Comparison of ENCODE assay signal across 26 cellular contexts in the genomic region with DNA sequence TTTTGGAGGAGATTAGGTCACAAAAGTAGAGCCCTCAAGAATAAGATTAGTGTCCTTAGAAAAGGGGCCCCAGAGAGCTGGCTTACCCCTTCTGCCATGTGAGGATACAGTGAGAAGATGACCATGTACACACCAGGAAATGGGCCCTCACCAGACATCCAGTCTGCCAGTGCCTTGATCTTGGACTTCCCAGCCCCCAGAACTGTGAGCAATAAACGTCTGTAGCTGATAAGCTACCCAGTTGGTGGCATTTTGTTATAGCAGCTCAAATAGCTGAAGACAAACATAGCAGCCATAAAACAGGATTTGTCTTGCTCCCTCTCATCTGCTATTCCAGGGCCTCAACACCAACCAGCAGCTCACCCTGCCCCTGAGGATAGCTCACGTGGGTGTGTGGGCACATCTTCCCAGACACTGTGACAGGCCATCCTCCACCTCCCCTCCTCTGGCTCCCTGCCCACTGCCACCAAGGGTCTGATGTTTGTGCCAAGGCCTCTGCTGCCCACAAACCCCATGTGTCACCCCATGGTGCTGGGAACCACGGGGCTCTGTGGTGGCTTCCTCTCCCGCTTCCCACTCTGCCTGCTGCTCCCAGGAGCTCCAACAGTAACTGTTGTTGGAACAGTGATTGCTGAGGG.
DNase-seq lines count a peak whose midpoint lies in the region; ATAC-seq and TF ChIP-seq lines count a peak whose summit lies in the region.
"Had no signal": no experiment of that assay in that cellular context is flagged by ENCODE, and none has a peak within 500 bp of the region (broad histone marks: within the 10 kb centered on the region; RNA-seq: fewer than 3 reads in every experiment).

No MANE protein-coding gene starts in this region.

- 79% methylated on average over 4 of the region's 4 CpGs for WGBS in prostate gland

- peaks cover 2% of the 10 kb centered on the region for H3K27me3 ChIP-seq in AG04450 (ENCODE audit: control insufficient read depth, insufficient read depth, low read length)
- no peaks in the 10 kb centered on the region for H3K27me3 ChIP-seq in osteoblast (ENCODE audit: insufficient read depth, low read length)
- H3K27me3 ChIP-seq in prostate gland (replicated peaks; ENCODE audit: insufficient read depth), result no peaks in the 10 kb centered on the region
- H3K27me3 ChIP-seq: BLaER1 treated with 17β-estradiol and CSF1 and Interleukin-3, amounts not matched to agents 10 nM and 100 nM had no signal

- POLR2A ChIA-PET in AG04450 (lab: Yijun Ruan, JAX), result no interaction called here

- H3K4me1 ChIP-seq in osteoblast (ENCODE audit: insufficient read depth, low read length), result no peaks in the 10 kb centered on the region
- no peaks in the 10 kb centered on the region for H3K4me1 ChIP-seq in prostate gland (replicated peaks)
- H3K4me1 ChIP-seq: BLaER1 treated with 17β-estradiol and CSF1 and Interleukin-3, amounts not matched to agents 10 nM and 100 nM had no signal

- H3K27me3 Mint-ChIP-seq in CD14-positive monocyte (ENCODE audit: low read depth in 3 of 3), result peaks cover 2 to 6% (median 3%) of the 10 kb centered on the region in 3 donors
- H3K27me3 Mint-ChIP-seq: CD4-positive, alpha-beta memory T cell had no signal

- H3K36me3 ChIP-seq in osteoblast (ENCODE audit: insufficient read depth, low read length) (no peaks in the 10 kb centered on the region), prostate gland (no peaks in the 10 kb centered on the region)
- H3K36me3 ChIP-seq: BLaER1 treated with 17β-estradiol and CSF1 and Interleukin-3, amounts not matched to agents 10 nM and 100 nM had no signal

- CTCF ChIA-PET in AG04450 (lab: Charles Lee), result no interaction called here

- H4K20me1 ChIP-seq in osteoblast (ENCODE audit: insufficient read depth, low read length), result no peaks in the 10 kb centered on the region
- H4K20me1 ChIP-seq: BLaER1 treated with 17β-estradiol and CSF1 and Interleukin-3, amounts not matched to agents 10 nM and 100 nM had no signal

- H3K27ac ChIP-seq in AG04450 (ENCODE audit: low read depth, low read length), result peak overlapping the region; percentile 11
- H3K27ac ChIP-seq in osteoblast (ENCODE audit: low read depth, low read length), result no peak overlapping the region
- H3K27ac ChIP-seq in prostate gland, result no peak overlapping the region
- H3K27ac ChIP-seq: BLaER1 treated with 17β-estradiol and CSF1 and Interleukin-3, amounts not matched to agents 10 nM and 100 nM; C4-2B had no signal

- H2AFZ ChIP-seq in osteoblast (ENCODE audit: low read length), result no peak overlapping the region

- no peak overlapping the region for H3K27ac Mint-ChIP-seq in CD14-positive monocyte
- H3K27ac Mint-ChIP-seq: B cell; CD4-positive, alpha-beta memory T cell had no signal

- H3K36me3 Mint-ChIP-seq in CD14-positive monocyte, result no peaks in the 10 kb centered on the region
- H3K36me3 Mint-ChIP-seq: CD4-positive, alpha-beta memory T cell; CD4-positive, CD25-positive, alpha-beta regulatory T cell had no signal

- H3K4me3 Mint-ChIP-seq in CD14-positive monocyte, result peak overlapping the region in 1 of 2 donors; percentile 32
- H3K4me3 Mint-ChIP-seq: B cell; CD4-positive, alpha-beta memory T cell; CD4-positive, CD25-positive, alpha-beta regulatory T cell; CD8-positive, alpha-beta memory T cell had no signal

- peaks cover 13% of the 10 kb centered on the region for H3K4me1 Mint-ChIP-seq in CD14-positive monocyte
- H3K4me1 Mint-ChIP-seq: B cell; CD4-positive, alpha-beta memory T cell; CD4-positive, CD25-positive, alpha-beta regulatory T cell; CD8-positive, alpha-beta memory T cell had no signal

- ATAC-seq in GM21529 (IDR thresholded peaks at IDR 0.05; ENCODE audit: unreplicated experiment), result no peak
- no peak for ATAC-seq in HG03521 (IDR thresholded peaks at IDR 0.05; ENCODE audit: unreplicated experiment)
- ATAC-seq: GM12878 had no signal

- H3K9me3 ChIP-seq in AG04450 (ENCODE audit: control insufficient read depth, insufficient read depth, low read length) (peaks cover 9% of the 10 kb centered on the region), osteoblast (ENCODE audit: low read depth, low read length) (no peaks in the 10 kb centered on the region), prostate gland (no peaks in the 10 kb centered on the region)

- H3K4me3 ChIP-seq in AG04450 (ENCODE audit: low read depth, low read length), result no peak overlapping the region
- H3K4me3 ChIP-seq in osteoblast (ENCODE audit: insufficient read depth, low read length), result no peak overlapping the region
- H3K4me3 ChIP-seq in prostate gland, result no peak overlapping the region
- H3K4me3 ChIP-seq: BLaER1 treated with 17β-estradiol and CSF1 and Interleukin-3, amounts not matched to agents 10 nM and 100 nM; GM12878 had no signal

- no peak overlapping the region for H3K4me2 ChIP-seq in osteoblast (ENCODE audit: insufficient read depth, low read length)
- H3K4me2 ChIP-seq: BLaER1 treated with 17β-estradiol and CSF1 and Interleukin-3, amounts not matched to agents 10 nM and 100 nM had no signal

- peaks cover 6 to 15% (median 11%) of the 10 kb centered on the region in 7 donors for H3K9me3 Mint-ChIP-seq in CD14-positive monocyte

- no peaks in the 10 kb centered on the region for H3K79me2 ChIP-seq in osteoblast (ENCODE audit: insufficient read depth, low read length)

- DNase-seq in AG04450 (ENCODE audit: low read depth, low spot score), result no peak
- DNase-seq in CD14-positive monocyte (ENCODE audit: low spot score), result peak; percentile 17
- peak; percentile 34 for DNase-seq in myocyte (ENCODE audit: low read depth)
- DNase-seq in osteoblast (ENCODE audit: insufficient read length, low spot score, missing footprints), result peak; percentile 17
- DNase-seq in prostate gland (ENCODE audit: low spot score), result no peak
- DNase-seq in activated CD4-positive, CD25-positive, alpha-beta regulatory T cell (lab: John Stamatoyannopoulos, UW), result no peak
- DNase-seq: 8988T; ACHN; AML-193; CD4-positive, alpha-beta memory T cell; CD4-positive, CD25-positive, alpha-beta regulatory T cell; CD8-positive, alpha-beta memory T cell; COR-L47; DMS 273 treated with DMSO at 0.1 percent for 48 hours; DMS153; DMS53; DMS79; DND-41; EL; GDM1 had no signal

- TF ChIP-seq POLR2A in prostate gland (IDR thresholded peaks at IDR 0.05), result no peak

- intact Hi-C loops in CD14-positive monocyte (cut with micrococcal nuclease), result no loop called here
- intact Hi-C loops in prostate gland (cut with DNase I), result no loop called here

- TF ChIP-seq CTCF in AG04450 (IDR thresholded peaks at IDR 0.05; ENCODE audit: low read depth, low read length) (no peak), CD14-positive monocyte (IDR thresholded peaks at IDR 0.05) (no peak), osteoblast (IDR thresholded peaks at IDR 0.05; ENCODE audit: extremely low read depth, low read depth, low read length) (no peak), prostate gland (IDR thresholded peaks at IDR 0.05) (no peak)

Comparison
In these comparisons a context has a peak if more than half of its experiments do, and no peak if none do; other contexts are left out.
1. DNase-seq: peak in CD14-positive monocyte (single experiment), myocyte (single experiment) and osteoblast (single experiment); none in AG04450 (single experiment), prostate gland (single experiment) and activated CD4-positive, CD25-positive, alpha-beta regulatory T cell (0 of 4).